1 cellular context compared by ENCODE assay signal in the genomic region with DNA sequence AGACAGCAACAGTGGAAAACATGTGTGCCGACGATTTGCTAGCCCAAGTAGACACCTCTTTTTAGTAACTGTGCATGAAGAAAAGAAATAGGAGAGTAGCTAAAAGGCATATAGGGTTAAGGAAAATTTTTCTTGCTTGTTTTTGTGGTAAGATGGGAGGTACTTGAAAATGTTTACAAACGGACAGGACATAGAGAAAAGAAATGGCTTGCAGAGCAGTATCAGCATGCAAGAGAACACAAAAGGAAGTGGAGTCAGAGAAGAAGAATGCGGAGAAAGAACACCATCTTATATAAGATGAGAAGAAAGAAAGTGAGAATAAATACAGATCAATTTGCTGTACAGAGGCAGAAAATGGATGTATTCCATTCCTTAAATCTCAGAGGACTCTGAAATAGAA.
TF ChIP-seq lines count a peak whose summit lies in the region.

No MANE protein-coding gene starts in this region.

TF ChIP-seq in K562, 482 proteins besides CTCF, POLR2A, EP300 and RAD21 (continued from another document):
- TF ChIP-seq, protein P1, sequence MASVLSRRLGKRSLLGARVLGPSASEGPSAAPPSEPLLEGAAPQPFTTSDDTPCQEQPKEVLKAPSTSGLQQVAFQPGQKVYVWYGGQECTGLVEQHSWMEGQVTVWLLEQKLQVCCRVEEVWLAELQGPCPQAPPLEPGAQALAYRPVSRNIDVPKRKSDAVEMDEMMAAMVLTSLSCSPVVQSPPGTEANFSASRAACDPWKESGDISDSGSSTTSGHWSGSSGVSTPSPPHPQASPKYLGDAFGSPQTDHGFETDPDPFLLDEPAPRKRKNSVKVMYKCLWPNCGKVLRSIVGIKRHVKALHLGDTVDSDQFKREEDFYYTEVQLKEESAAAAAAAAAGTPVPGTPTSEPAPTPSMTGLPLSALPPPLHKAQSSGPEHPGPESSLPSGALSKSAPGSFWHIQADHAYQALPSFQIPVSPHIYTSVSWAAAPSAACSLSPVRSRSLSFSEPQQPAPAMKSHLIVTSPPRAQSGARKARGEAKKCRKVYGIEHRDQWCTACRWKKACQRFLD (CRISPR knock-in tag; IDR thresholded peaks at IDR 0.05): 0 out of 2 replicates have a peak, but pooled peaks have one; percentile 24
- TF ChIP-seq ZNF143 (CRISPR knock-in tag; IDR thresholded peaks at IDR 0.05): no peak
